Comparison of ENCODE assay signal across 8 cellular contexts in the genomic region with DNA sequence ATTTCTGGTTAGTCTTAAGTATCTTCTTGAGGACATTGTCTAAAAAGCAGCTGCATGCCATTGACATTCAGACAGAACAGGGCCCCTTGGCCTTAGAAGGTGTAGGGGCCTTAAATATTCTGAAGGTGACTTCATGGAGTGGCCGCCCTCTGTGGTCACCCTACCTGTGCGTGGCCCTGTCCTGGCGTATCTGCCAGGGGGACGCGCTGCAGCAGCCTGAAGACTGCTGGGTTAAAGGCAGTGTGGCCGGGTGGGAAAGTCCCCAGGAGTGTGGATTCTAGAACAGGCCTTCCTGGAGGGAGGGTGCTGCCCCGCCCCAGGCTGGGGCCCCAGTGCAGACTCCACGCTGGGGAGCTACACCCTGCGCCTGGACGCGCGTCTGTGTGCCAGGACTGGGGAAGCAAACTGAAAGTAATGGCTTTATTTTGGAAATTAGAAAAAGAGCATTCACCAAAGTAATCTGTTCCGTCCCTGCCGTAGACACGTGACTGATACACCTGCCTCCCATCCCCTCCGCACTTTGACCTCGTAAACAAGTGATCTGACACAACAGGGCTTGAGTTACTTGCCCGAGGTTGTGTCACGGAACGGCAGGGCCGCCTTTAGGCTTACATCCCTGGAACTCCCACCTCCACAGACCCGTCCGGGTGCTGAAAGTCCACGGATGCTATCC. TPM values are rescaled to one million over a fixed set of nuclear protein-coding genes. Genes with fewer than 3 reads are reported as not detected.
A peak's percentile ranks its signal among the peaks of the same experiment; 100 is the strongest.
DNase-seq lines count a peak whose midpoint lies in the region; TF ChIP-seq lines count a peak whose summit lies in the region.

No MANE protein-coding gene starts in this region.

- peak; percentile 84 for DNase-seq in HuH-7 (ENCODE audit: low spot score)
- peak; percentile 28 for DNase-seq in activated T-helper 1 cell treated with Interleukin-2 at 50 U/mL for 16 hours (ENCODE audit: low read depth)
- peak; percentile 67 for DNase-seq in cardiac septum (ENCODE audit: low spot score)
- DNase-seq in inferior parietal cortex (ENCODE audit: extremely low spot score), result no peak
- no peak for DNase-seq in midbrain (lab: John Stamatoyannopoulos, UW)
- DNase-seq in NCI-H1048 (lab: John Stamatoyannopoulos, UW), result no peak

- H3K9me3 ChIP-seq in DOHH2 (ENCODE audit: control insufficient read depth, insufficient read depth, low read length), result no peaks in the 10 kb centered on the region

- H3K36me3 ChIP-seq in DOHH2 (ENCODE audit: control insufficient read depth, low read length), result peaks cover 11% of the 10 kb centered on the region

- H3K27me3 ChIP-seq in DOHH2 (ENCODE audit: control insufficient read depth, low read length), result no peaks in the 10 kb centered on the region

- H3K4me3 ChIP-seq in DOHH2 (ENCODE audit: low read length) (peak overlapping the region; percentile 81), skin epidermis (peak overlapping the region; percentile 67 to 89 (median 74))

- intact Hi-C loops in cardiac septum (cut with DNase I), result loop anchor here (5.0 kb wide), 3 partner anchors 36 to 71 kb away; no protein-coding TSS in a partner anchor

- peaks cover 36% of the 10 kb centered on the region for H3K4me1 ChIP-seq in DOHH2 (ENCODE audit: control insufficient read depth, low read length)

- no peaks in the 10 kb centered on the region; the same call in 1 of the 2 replicates for H4K20me1 ChIP-seq in DOHH2 (ENCODE audit: control insufficient read depth, insufficient read depth, low read depth, low read length)

- no peak for TF ChIP-seq CTCF in DOHH2 (IDR thresholded peaks at IDR 0.05; ENCODE audit: low read depth, low read length, poor library complexity, severe bottlenecking)

- peak overlapping the region; percentile 82 for H3K4me2 ChIP-seq in DOHH2 (ENCODE audit: low read length)

- H3K79me2 ChIP-seq in DOHH2 (ENCODE audit: control insufficient read depth, low read length), result peaks cover 59% of the 10 kb centered on the region

- H3F3A ChIP-seq in DOHH2 (ENCODE audit: control insufficient read depth, insufficient read depth), result peaks cover 13% of the 10 kb centered on the region; the same call in 1 of the 2 replicates

- H3K9me2 ChIP-seq in DOHH2 (replicated peaks; ENCODE audit: control insufficient read depth, low read length), result no peaks in the 10 kb centered on the region

- H3K27ac ChIP-seq in DOHH2 (ENCODE audit: low read depth, low read length), result no peak overlapping the region
- H3K27ac ChIP-seq in skin epidermis, result peak overlapping the region in 20 of 21 experiments; percentile 40 to 98 (median 94)

RNA-seq across cellular contexts. Expression of a gene that starts 1.8 kb away (rescaled TPM):
- total RNA-seq in cardiac septum, result 51.5 TPM

Comparison
In these comparisons a context has a peak if more than half of its experiments do, and no peak if none do; other contexts are left out.
1. DNase-seq: peak in HuH-7 (single experiment), activated T-helper 1 cell treated with Interleukin-2 at 50 U/mL for 16 hours (single experiment) and cardiac septum (single experiment); none in inferior parietal cortex (single experiment), midbrain (single experiment) and NCI-H1048 (single experiment).